Comparison of ENCODE assay signal across 9 cellular contexts in genomic region chr16:85947511-85948509, GRCh38. TPM values are rescaled to one million over a fixed set of nuclear protein-coding genes. Genes with fewer than 3 reads are reported as not detected.
A peak's percentile ranks its signal among the peaks of the same experiment; 100 is the strongest.
DNase-seq lines count a peak whose midpoint lies in the region; ATAC-seq and TF ChIP-seq lines count a peak whose summit lies in the region.
"Had no signal": no experiment of that assay in that cellular context is flagged by ENCODE, and none has a peak within 500 bp of the region (broad histone marks: within the 10 kb centered on the region; RNA-seq: fewer than 3 reads in every experiment).

No MANE protein-coding gene starts in this region.

- no peaks in the 10 kb centered on the region for H3K4me1 Mint-ChIP-seq in mesothelial cell of epicardium

- H4K20me1 ChIP-seq in smooth muscle cell (ENCODE audit: low read depth), result no peaks in the 10 kb centered on the region

- intact Hi-C loops in left ventricle myocardium inferior (cut with micrococcal nuclease), result no loop called here
- intact Hi-C loops in Right ventricle myocardium inferior (cut with DNase I), result no loop called here

- no peaks in the 10 kb centered on the region for H3F3A ChIP-seq in smooth muscle cell (ENCODE audit: low read depth)

- H3K27ac Mint-ChIP-seq in mesothelial cell of epicardium, result no peak overlapping the region

- H3K27ac ChIP-seq in left ventricle myocardium inferior (replicated peaks) (no peak overlapping the region), smooth muscle cell (ENCODE audit: low read depth) (no peak overlapping the region)
- H3K27ac ChIP-seq: C4-2B had no signal

- no peaks in the 10 kb centered on the region for H3K79me2 ChIP-seq in smooth muscle cell (ENCODE audit: low read depth)

- peaks cover 22% of the 10 kb centered on the region for H3K27me3 Mint-ChIP-seq in mesothelial cell of epicardium (ENCODE audit: low read depth)

- no peak for ATAC-seq in Right ventricle myocardium inferior
- peak; percentile 46 for ATAC-seq in HG03457 (IDR thresholded peaks at IDR 0.05; ENCODE audit: unreplicated experiment)

- TF ChIP-seq CTCF in left ventricle myocardium inferior (IDR thresholded peaks at IDR 0.05; ENCODE audit: borderline replicate concordance), result no peak
- TF ChIP-seq CTCF in smooth muscle cell (IDR thresholded peaks at IDR 0.05; ENCODE audit: borderline replicate concordance, insufficient read depth, poor library complexity, severe bottlenecking), result no peak
- TF ChIP-seq CTCF in mesothelial cell of epicardium (IDR thresholded peaks at IDR 0.05; ENCODE audit: unreplicated experiment), result no peak

- no peak for DNase-seq in left ventricle myocardium inferior
- no peak for DNase-seq in Right ventricle myocardium inferior (ENCODE audit: missing footprints)
- DNase-seq in activated naive CD4-positive, alpha-beta T cell treated with anti-CD3 and anti-CD28 coated beads, Interleukin-2, amount 50 U/mL, for 16 hours, result peak; percentile 73
- DNase-seq in stimulated activated naive CD4-positive, alpha-beta T cell treated with Interleukin-2 at 50 U/mL for 16 hours (lab: John Stamatoyannopoulos, UW), result peak; percentile 52
- DNase-seq in kidney glomerular epithelial cell (lab: John Stamatoyannopoulos, UW), result no peak
- no peak for DNase-seq in smooth muscle cell (lab: John Stamatoyannopoulos, UW; ENCODE audit: unreplicated experiment)
- no peak for DNase-seq in mesothelial cell of epicardium (ENCODE audit: low spot score in 2 of 2, unreplicated experiment in 2 of 2)

- no peak overlapping the region for H3K4me3 Mint-ChIP-seq in mesothelial cell of epicardium

- no peaks in the 10 kb centered on the region for H3K36me3 ChIP-seq in left ventricle myocardium inferior
- no peaks in the 10 kb centered on the region for H3K36me3 ChIP-seq in smooth muscle cell (ENCODE audit: low read depth)

- no peak overlapping the region for H3K9ac ChIP-seq in smooth muscle cell (ENCODE audit: low read depth)

- H3K36me3 Mint-ChIP-seq in mesothelial cell of epicardium, result no peaks in the 10 kb centered on the region

- no peak overlapping the region for H2AFZ ChIP-seq in smooth muscle cell (ENCODE audit: low read depth)

- 92% methylated on average over 50 of the region's 50 CpGs for WGBS in smooth muscle cell (ENCODE audit: low lambda C conversion rate)

- H3K27me3 ChIP-seq in left ventricle myocardium inferior (ENCODE audit: low read depth) (peaks cover 88% of the 10 kb centered on the region), smooth muscle cell (ENCODE audit: low read depth) (peaks cover 23% of the 10 kb centered on the region)

- no peaks in the 10 kb centered on the region for H3K9me3 Mint-ChIP-seq in mesothelial cell of epicardium

- H3K4me3 ChIP-seq in left ventricle myocardium inferior (peak overlapping the region; percentile 14), smooth muscle cell (no peak overlapping the region)

- H3K9me3 ChIP-seq in left ventricle myocardium inferior (replicated peaks) (no peaks in the 10 kb centered on the region), smooth muscle cell (replicated peaks; ENCODE audit: low read depth) (no peaks in the 10 kb centered on the region)

- no peak overlapping the region for H3K4me2 ChIP-seq in smooth muscle cell

- H3K4me1 ChIP-seq in left ventricle myocardium inferior (no peaks in the 10 kb centered on the region), smooth muscle cell (ENCODE audit: low read depth) (no peaks in the 10 kb centered on the region)

RNA-seq across cellular contexts. Expression of gene IRF8, which starts 48.8 kb away (rescaled TPM):
- total RNA-seq in left ventricle myocardium inferior (2.7 TPM), Right ventricle myocardium inferior (3.3 TPM), smooth muscle cell (1.1 and 3.4 TPM in 2 replicates), mesothelial cell of epicardium (5.8 to 7.8 TPM (median 5.8 TPM) in 3 replicates)
- polyA plus RNA-seq in smooth muscle cell, result 0.88 and 2.6 TPM in 2 replicates

Comparison
In these comparisons a context has a peak if more than half of its experiments do, and no peak if none do; other contexts are left out.
1. DNase-seq: peak in activated naive CD4-positive, alpha-beta T cell treated with anti-CD3 and anti-CD28 coated beads, Interleukin-2, amount 50 U/mL, for 16 hours (single experiment) and stimulated activated naive CD4-positive, alpha-beta T cell treated with Interleukin-2 at 50 U/mL for 16 hours (single experiment); none in left ventricle myocardium inferior (single experiment), Right ventricle myocardium inferior (single experiment), kidney glomerular epithelial cell (single experiment), smooth muscle cell (single experiment) and mesothelial cell of epicardium (0 of 2).